In genomic region chr16:55376567-55377167, GRCh38 we compare ENCODE assay signal across 1 cellular context.
TF ChIP-seq lines count a peak whose summit lies in the region.

No MANE protein-coding gene starts in this region.

TF ChIP-seq in K562, 482 proteins besides CTCF, POLR2A, EP300 and RAD21 (continued from another document and continues in another):
- TF ChIP-seq TSHZ1 (CRISPR knock-in tag; IDR thresholded peaks at IDR 0.05) (peak; percentile 47; the same call in 1 of the 2 replicates), SIRT6 (IDR thresholded peaks at IDR 0.05; ENCODE audit: low read depth, low read length) (no peak), ZNF584 (CRISPR knock-in tag; IDR thresholded peaks at IDR 0.05; ENCODE audit: low read depth) (peak; percentile 85), TRIM28 (IDR thresholded peaks at IDR 0.05) (no peak), PTTG1 (tag; IDR thresholded peaks at IDR 0.05; ENCODE audit: low read depth) (0 out of 2 replicates have a peak, but pooled peaks have one; percentile 25), NELFE (IDR thresholded peaks at IDR 0.05; ENCODE audit: insufficient read depth, insufficient read length) (no peak), ZNF76 (CRISPR knock-in tag; IDR thresholded peaks at IDR 0.05; ENCODE audit: borderline replicate concordance) (0 out of 2 replicates have a peak, but pooled peaks have one; percentile 34), BCL6 (CRISPR knock-in tag; IDR thresholded peaks at IDR 0.05) (no peak), ZBTB33 (CRISPR knock-in tag; IDR thresholded peaks at IDR 0.05) (no peak), TRIM25 (IDR thresholded peaks at IDR 0.05; ENCODE audit: borderline replicate concordance) (no peak), CEBPG (CRISPR knock-in tag; IDR thresholded peaks at IDR 0.05) (peak; percentile 74), CEBPG (tag; conservative IDR thresholded peaks at IDR 0.05 in 1 of 2, IDR thresholded peaks at IDR 0.05 in 1 of 2) (peak; percentile 10 to 85; a peak in 3 of 4 replicates), ZNF23 (CRISPR knock-in tag; IDR thresholded peaks at IDR 0.05) (no peak), MGA (IDR thresholded peaks at IDR 0.05) (peak; percentile 89), ATF7 (IDR thresholded peaks at IDR 0.05) (peak; percentile 58; the same call in 1 of the 2 replicates), KAT2B (IDR thresholded peaks at IDR 0.05; ENCODE audit: low read depth, low read length) (no peak), SFPQ (IDR thresholded peaks at IDR 0.05; ENCODE audit: low read depth, low read length) (no peak), ZNF785 (CRISPR knock-in tag; IDR thresholded peaks at IDR 0.05) (no peak), ESRRA (IDR thresholded peaks at IDR 0.05; ENCODE audit: borderline replicate concordance, low read depth) (0 out of 2 replicates have a peak, but pooled peaks have one; percentile 12), ZBTB1 (CRISPR knock-in tag; IDR thresholded peaks at IDR 0.05; ENCODE audit: borderline replicate concordance, low read depth) (no peak), LEF1 (IDR thresholded peaks at IDR 0.05) (no peak), NFXL1 (CRISPR knock-in tag; IDR thresholded peaks at IDR 0.05) (0 out of 2 replicates have a peak, but pooled peaks have one; percentile 48), E2F5 (CRISPR knock-in tag; IDR thresholded peaks at IDR 0.05) (no peak)
